Comparison of ENCODE assay signal across 1 cellular context in genomic region chr3:126634803-126635202, GRCh38.
TF ChIP-seq lines count a peak whose summit lies in the region.

No MANE protein-coding gene starts in this region.

TF ChIP-seq in HepG2, 621 proteins besides CTCF, POLR2A, EP300 and RAD21 (continued from another document):
- TF ChIP-seq ZNF253 (CRISPR knock-in tag; IDR thresholded peaks at IDR 0.05; ENCODE audit: borderline replicate concordance) = no peak
- no peak for TF ChIP-seq MTA1 (CRISPR knock-in tag; IDR thresholded peaks at IDR 0.05; ENCODE audit: borderline replicate concordance)
- TF ChIP-seq ATAD3A (CRISPR knock-in tag; IDR thresholded peaks at IDR 0.05) = no peak
TF ChIP-seq in HepG2: peak in this region for 0.
